ENCODE assay signal across 24 cellular contexts in genomic region chr4:31662951-31663350, GRCh38.
"Had no signal": no experiment of that assay in that cellular context is flagged by ENCODE, and none has a peak within 500 bp of the region (broad histone marks: within the 10 kb centered on the region; RNA-seq: fewer than 3 reads in every experiment).

No MANE protein-coding gene starts in this region.

- H3K36me3 Mint-ChIP-seq: naive B cell; stimulated activated effector memory CD8-positive, alpha-beta T cell treated with anti-CD3 and anti-CD28 coated beads, Interleukin-12 subunit alpha, Interleukin-12 subunit beta, amount 100 ng/mL, for 72 hours had no signal

- H3K4me1 Mint-ChIP-seq: naive B cell; nephron; stimulated activated effector memory CD8-positive, alpha-beta T cell treated with anti-CD3 and anti-CD28 coated beads, Interleukin-12 subunit alpha, Interleukin-12 subunit beta, amount 100 ng/mL, for 72 hours had no signal

- DNase-seq: cortex of kidney; dorsolateral prefrontal cortex; effector CD8-positive, alpha-beta T cell; gastrocnemius medialis; glutamatergic neuron; kidney; left colon; left ventricle myocardium superior; mesenchymal stem cell; naive B cell; right lobe of liver; stimulated activated CD4-positive, alpha-beta T cell treated with anti-CD3 and anti-CD28 coated beads, Interleukin-4, amount 100 ng/mL, for 1 hour; stimulated activated CD8-positive, alpha-beta memory T cell treated with anti-CD3 and anti-CD28 coated beads, Interleukin-4, amount 100 ng/mL, for 48 hours; stimulated activated naive CD8-positive, alpha-beta T cell treated with anti-CD3 and anti-CD28 coated beads, Interleukin-15, Interleukin-2, amounts not matched to agents 100 U/mL and 50 U/mL, for 24 hours; testis; upper lobe of right lung had no signal

- H3K27ac Mint-ChIP-seq: naive B cell; nephron; stimulated activated effector memory CD8-positive, alpha-beta T cell treated with anti-CD3 and anti-CD28 coated beads, Interleukin-12 subunit alpha, Interleukin-12 subunit beta, amount 100 ng/mL, for 72 hours had no signal

- H3K36me3 ChIP-seq: gastrocnemius medialis, prostate gland, right lobe of liver, tibial nerve, upper lobe of right lung, vagina had no signal

- H3K27me3 ChIP-seq: dorsolateral prefrontal cortex, gastrocnemius medialis, right lobe of liver, testis, tibial nerve, upper lobe of right lung, vagina had no signal

- H3K79me2 ChIP-seq: parathyroid adenoma had no signal

- H3K9me3 ChIP-seq: gastrocnemius medialis, prostate gland, right lobe of liver, testis, tibial nerve, upper lobe of right lung, vagina had no signal

- H3K27me3 Mint-ChIP-seq: naive B cell had no signal

- H2AFZ ChIP-seq: parathyroid adenoma had no signal

- H3K4me1 ChIP-seq: gastrocnemius medialis, parathyroid adenoma, prostate gland, right lobe of liver, testis, tibial nerve, upper lobe of right lung, vagina had no signal

- ATAC-seq: esophagus mucosa; gastrocnemius medialis; left colon; left ventricle myocardium superior; right lobe of liver; stimulated activated effector memory CD8-positive, alpha-beta T cell treated with anti-CD3 and anti-CD28 coated beads, Interleukin-12 subunit alpha, Interleukin-12 subunit beta, amount 100 ng/mL, for 72 hours; stimulated activated naive CD8-positive, alpha-beta T cell treated with anti-CD3 and anti-CD28 coated beads, Interleukin-15, Interleukin-2, amounts not matched to agents 100 U/mL and 50 U/mL, for 24 hours; upper lobe of right lung had no signal

- H3K9me3 Mint-ChIP-seq: nephron had no signal

- H3K4me3 ChIP-seq: dorsolateral prefrontal cortex, gastrocnemius medialis, lung, prostate gland, right lobe of liver, testis, tibial nerve, upper lobe of right lung, vagina had no signal

- H3K4me3 Mint-ChIP-seq: nephron; stimulated activated effector memory CD8-positive, alpha-beta T cell treated with anti-CD3 and anti-CD28 coated beads, Interleukin-12 subunit alpha, Interleukin-12 subunit beta, amount 100 ng/mL, for 72 hours had no signal

- H3K27ac ChIP-seq: dorsolateral prefrontal cortex, gastrocnemius medialis, parathyroid adenoma, prostate gland, right lobe of liver, testis, tibial nerve, upper lobe of right lung, vagina had no signal
